Comparison of ENCODE assay signal across 32 cellular contexts in the genomic region with DNA sequence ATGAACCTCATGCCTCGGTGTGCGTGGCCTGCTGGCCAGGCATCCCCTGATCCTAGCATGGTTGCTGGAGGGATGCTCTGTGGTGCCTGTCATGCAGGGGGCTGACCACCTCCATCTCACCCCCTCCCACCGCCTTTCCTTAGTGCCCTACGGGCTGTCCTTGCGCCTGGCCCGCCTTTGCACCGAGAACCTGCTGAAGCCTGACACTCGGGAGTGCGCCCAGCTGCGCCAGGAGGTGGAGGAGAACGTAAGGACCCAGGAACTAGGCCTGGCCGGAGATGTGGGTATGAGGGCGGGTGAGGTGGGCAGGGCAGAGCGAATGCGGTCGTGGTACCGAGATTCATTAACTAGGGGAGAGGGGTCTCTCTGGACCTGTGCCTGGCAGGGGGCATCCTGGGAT.
"Had no signal": no experiment of that assay in that cellular context is flagged by ENCODE, and none has a peak within 500 bp of the region (broad histone marks: within the 10 kb centered on the region; RNA-seq: fewer than 3 reads in every experiment).

No MANE protein-coding gene starts in this region.

- H3K9me3 ChIP-seq: adrenal gland, MG63 had no signal

- H3K9me3 Mint-ChIP-seq: activated B cell treated with CpG ODN at 0.5 μM for 24 hours; activated CD4-positive, alpha-beta memory T cell treated with anti-CD3 and anti-CD28 coated beads for 36 hours; activated naive CD4-positive, alpha-beta T cell treated with anti-CD3 and anti-CD28 coated beads for 36 hours; activated naive CD4-positive, alpha-beta T cell treated with anti-CD3 and anti-CD28 coated beads, Interleukin-2, amount 50 U/mL, for 72 hours; activated T-cell treated with anti-CD3 and anti-CD28 coated beads, Interleukin-2, amount 50 U/mL, for 4 hours; activated T-helper 1 cell treated with anti-CD3 and anti-CD28 coated beads, Interleukin-12 subunit alpha, Interleukin-12 subunit beta, Interleukin-2, Interleukin-4 antibody, amounts not matched to agents 30 ng/mL and 10 ng/mL and 1 ng/mL, durations not matched to agents 14 hours and 24 hours and 36 hours; brain had no signal

- H3K27ac Mint-ChIP-seq: activated B cell treated with CpG ODN at 0.5 μM for 24 hours; activated CD4-positive, alpha-beta memory T cell treated with anti-CD3 and anti-CD28 coated beads for 36 hours; activated naive CD4-positive, alpha-beta T cell treated with anti-CD3 and anti-CD28 coated beads for 36 hours; activated naive CD4-positive, alpha-beta T cell treated with anti-CD3 and anti-CD28 coated beads, Interleukin-2, amount 50 U/mL, for 72 hours; activated T-helper 1 cell treated with anti-CD3 and anti-CD28 coated beads, Interleukin-12 subunit alpha, Interleukin-12 subunit beta, Interleukin-2, Interleukin-4 antibody, amounts not matched to agents 30 ng/mL and 10 ng/mL and 1 ng/mL, durations not matched to agents 14 hours and 24 hours and 36 hours; brain had no signal

- H3K36me3 ChIP-seq: adrenal gland, MG63 had no signal

- ATAC-seq: activated naive CD4-positive, alpha-beta T cell treated with anti-CD3 and anti-CD28 coated beads, Interleukin-2, amount 50 U/mL, for 72 hours; activated T-cell treated with anti-CD3 and anti-CD28 coated beads, Interleukin-2, amount 50 U/mL, for 4 hours had no signal

- H3K4me1 ChIP-seq: adrenal gland had no signal

- H3K27ac ChIP-seq: adrenal gland, VCaP had no signal

- H3K36me3 Mint-ChIP-seq: activated CD4-positive, alpha-beta memory T cell treated with anti-CD3 and anti-CD28 coated beads for 36 hours; activated naive CD4-positive, alpha-beta T cell treated with anti-CD3 and anti-CD28 coated beads, Interleukin-2, amount 50 U/mL, for 72 hours; brain had no signal

- DNase-seq: activated B cell treated with CpG ODN at 0.5 μM for 24 hours; activated CD4-positive, alpha-beta memory T cell treated with anti-CD3 and anti-CD28 coated beads for 36 hours; activated CD4-positive, alpha-beta T cell treated with anti-CD3 and anti-CD28 coated beads for 4 hours; activated CD4-positive, alpha-beta T cell treated with anti-CD3 and anti-CD28 coated beads, Interleukin-2, amount 50 U/mL, for 1 hour; activated CD4-positive, CD25-positive, alpha-beta regulatory T cell treated with anti-CD3 and anti-CD28 coated beads, Interleukin-2, amount 50 U/mL, for 72 hours; activated CD8-positive, alpha-beta memory T cell treated with anti-CD3 and anti-CD28 coated beads, Interleukin-2, amount 50 U/mL, for 4 hours; activated gamma-delta T cell treated with Interleukin-2 at 50 U/mL for 16 hours; activated naive CD4-positive, alpha-beta T cell treated with anti-CD3 and anti-CD28 coated beads for 36 hours; activated T-cell treated with anti-CD3 and anti-CD28 coated beads for 4 hours; activated T-cell treated with anti-CD3 and anti-CD28 coated beads, Interleukin-2, amount 50 U/mL, for 4 hours; adrenal gland; caudate nucleus; cerebellar nuclear complex; Kasumi-1; MG63; NCI-H1048; NCI-H1436 treated with DMSO at 0.1 percent for 48 hours; NCI-H1694 treated with DMSO at 0.1 percent for 48 hours; NCI-H2029; NCI-H345; NCI-H526; NCI-H748 treated with DMSO at 0.1 percent for 48 hours; NK-92 treated with Interleukin-12 subunit alpha and Interleukin-12 subunit beta, amount 100 ng/mL, for 24 hours; OCI-M1; SW 1271; T-helper 1 cell; T-helper 2 cell; T-helper 9 cell had no signal

- H3K4me3 ChIP-seq: adrenal gland, MG63 had no signal

- H3K27me3 ChIP-seq: adrenal gland, MG63 had no signal

- H3K4me3 Mint-ChIP-seq: activated B cell treated with CpG ODN at 0.5 μM for 24 hours; activated CD4-positive, alpha-beta memory T cell treated with anti-CD3 and anti-CD28 coated beads for 36 hours; activated naive CD4-positive, alpha-beta T cell treated with anti-CD3 and anti-CD28 coated beads for 36 hours; activated T-cell treated with anti-CD3 and anti-CD28 coated beads, Interleukin-2, amount 50 U/mL, for 4 hours; activated T-helper 1 cell treated with anti-CD3 and anti-CD28 coated beads, Interleukin-12 subunit alpha, Interleukin-12 subunit beta, Interleukin-2, Interleukin-4 antibody, amounts not matched to agents 30 ng/mL and 10 ng/mL and 1 ng/mL, durations not matched to agents 14 hours and 24 hours and 36 hours; brain had no signal

- H3K27me3 Mint-ChIP-seq: activated B cell treated with CpG ODN at 0.5 μM for 24 hours; activated CD4-positive, alpha-beta memory T cell treated with anti-CD3 and anti-CD28 coated beads for 36 hours had no signal
